Comparison of ENCODE assay signal across 8 cellular contexts in the genomic region with DNA sequence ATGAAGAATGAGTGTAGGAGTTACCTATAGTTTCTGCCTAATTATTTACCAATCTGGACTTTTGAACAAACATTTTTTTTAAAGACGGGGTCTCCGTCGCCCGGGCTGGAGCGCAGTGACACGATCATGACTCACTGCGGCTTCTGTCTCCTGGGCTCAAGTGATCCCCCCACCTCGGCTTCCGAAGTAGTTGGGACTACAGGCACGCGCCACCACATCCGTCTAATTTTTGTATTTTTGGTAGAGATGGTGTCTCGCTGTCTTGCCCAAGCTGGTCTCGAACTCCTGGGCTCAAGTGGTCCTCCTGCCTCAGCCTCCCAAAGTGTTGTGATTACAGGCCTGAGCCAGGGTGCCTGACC. TPM values are rescaled to one million over a fixed set of nuclear protein-coding genes. Genes with fewer than 3 reads are reported as not detected.
DNase-seq lines count a peak whose midpoint lies in the region; ATAC-seq and TF ChIP-seq lines count a peak whose summit lies in the region.

No MANE protein-coding gene starts in this region.

- peaks cover 53% of the 10 kb centered on the region for H3K36me3 ChIP-seq in SJSA1
- peaks cover 4% of the 10 kb centered on the region for H3K36me3 ChIP-seq in fibroblast of lung (ENCODE audit: control insufficient read depth, insufficient read depth, low read length)
- no peaks in the 10 kb centered on the region for H3K36me3 ChIP-seq in rectal smooth muscle tissue (ENCODE audit: control insufficient read depth, insufficient read depth, low read length)

- H2AFZ ChIP-seq in fibroblast of lung (ENCODE audit: low read length) = no peak overlapping the region

- ATAC-seq in GM21423 (IDR thresholded peaks at IDR 0.05; ENCODE audit: unreplicated experiment) (no peak), HG02571 (IDR thresholded peaks at IDR 0.05; ENCODE audit: unreplicated experiment) (no peak), HG02642 (IDR thresholded peaks at IDR 0.05; ENCODE audit: poor library complexity, unreplicated experiment) (no peak)

- no peaks in the 10 kb centered on the region for H4K20me1 ChIP-seq in fibroblast of lung (ENCODE audit: control insufficient read depth, extremely low read depth, insufficient read depth, low read length)

- H3K9me3 ChIP-seq in SJSA1 (replicated peaks) (no peaks in the 10 kb centered on the region), fibroblast of lung (ENCODE audit: control insufficient read depth, insufficient read depth, low read depth, low read length) (no peaks in the 10 kb centered on the region)

- no peak for TF ChIP-seq CTCF in fibroblast of lung (conservative IDR thresholded peaks at IDR 0.05 in 1 of 2, IDR thresholded peaks at IDR 0.05 in 1 of 2; ENCODE audit: low read depth in 1 of 2, low read length in 2 of 2)

- H3K4me3 ChIP-seq in SJSA1 = peak overlapping the region; percentile 97
- peak overlapping the region; percentile 65 to 93 (median 86) for H3K4me3 ChIP-seq in fibroblast of lung (replicated peaks in 1 of 4; ENCODE audit: control extremely low read depth in 1 of 4, insufficient read depth in 1 of 4, low read depth in 3 of 4, low read length in 4 of 4)
- peak overlapping the region; percentile 87 for H3K4me3 ChIP-seq in rectal smooth muscle tissue (ENCODE audit: low read length)

- H3K4me2 ChIP-seq in fibroblast of lung (ENCODE audit: extremely low read depth, insufficient read depth, low read length) = peak overlapping the region; percentile 59

- DNase-seq in ELR (ENCODE audit: low read depth) (peak; percentile 68), SJSA1 (ENCODE audit: low read depth in 1 of 2, low spot score in 2 of 2) (peak in 1 of 2 experiments; percentile 91), fibroblast of lung (ENCODE audit: low read depth in 2 of 2) (peak in 1 of 2 donors; percentile 63), NCI-H128 (lab: John Stamatoyannopoulos, UW; ENCODE audit: unreplicated experiment) (no peak)

- H3K9ac ChIP-seq in fibroblast of lung (ENCODE audit: insufficient read depth, low read length) (peak overlapping the region; percentile 3), rectal smooth muscle tissue (ENCODE audit: low read length) (no peak overlapping the region)

- H3K79me2 ChIP-seq in fibroblast of lung (ENCODE audit: control insufficient read depth, insufficient read depth, low read length) = peaks cover 60% of the 10 kb centered on the region

- H3K27ac ChIP-seq in SJSA1 (peak overlapping the region; percentile 98), fibroblast of lung (ENCODE audit: insufficient read depth, low read length) (peak overlapping the region; percentile 93), rectal smooth muscle tissue (ENCODE audit: low read depth, low read length) (peak overlapping the region; percentile 97)

- H3K27me3 ChIP-seq in SJSA1 (replicated peaks) (no peaks in the 10 kb centered on the region), fibroblast of lung (ENCODE audit: control insufficient read depth, insufficient read depth, low read length) (no peaks in the 10 kb centered on the region), rectal smooth muscle tissue (ENCODE audit: control insufficient read depth, insufficient read depth, low read length) (no peaks in the 10 kb centered on the region)

- peaks cover 20% of the 10 kb centered on the region for H3K4me1 ChIP-seq in SJSA1 (replicated peaks)
- no peaks in the 10 kb centered on the region for H3K4me1 ChIP-seq in fibroblast of lung (ENCODE audit: control insufficient read depth, extremely low read depth, insufficient read depth, low read length)
- H3K4me1 ChIP-seq in rectal smooth muscle tissue (ENCODE audit: control insufficient read depth, insufficient read depth, low read length) = peaks cover 9% of the 10 kb centered on the region

RNA-seq across cellular contexts. Expression of gene CTNNA1, which starts 1.5 kb away (rescaled TPM):
- 496 and 606 TPM in 2 replicates for total RNA-seq in SJSA1 (2014; rRNA removed; shearing (Covaris generic))
- total RNA-seq in fibroblast of lung = 421 and 557 TPM in 2 replicates
- 181 and 204 TPM in 2 replicates for polyA plus RNA-seq in fibroblast of lung
- 277 and 283 TPM in 2 replicates for polyA plus RNA-seq in fibroblast of lung (2012)
- polyA minus RNA-seq in fibroblast of lung (ENCODE audit: low replicate concordance) = 382 and 541 TPM in 2 replicates
